8 cellular contexts compared by ENCODE assay signal in the genomic region with DNA sequence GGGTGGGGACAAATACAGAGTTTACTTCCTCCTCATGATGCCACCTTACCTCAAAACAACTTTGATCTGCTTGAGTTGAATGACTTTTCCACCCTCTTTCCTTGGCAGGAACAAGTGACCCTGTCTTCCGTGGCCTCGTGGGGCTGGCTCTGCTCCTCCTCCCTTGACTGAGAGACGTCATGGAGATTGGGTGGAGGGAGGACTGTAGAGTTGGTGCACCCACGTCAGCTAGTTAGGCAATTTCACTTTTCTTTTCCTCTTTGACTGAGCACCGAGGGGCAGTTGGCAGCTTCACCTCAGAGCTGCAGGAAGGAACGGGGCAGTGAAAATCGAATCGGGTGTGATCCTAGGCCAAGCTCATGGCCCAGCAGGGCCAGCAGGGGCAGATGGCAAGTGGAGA.
A peak's percentile ranks its signal among the peaks of the same experiment; 100 is the strongest.
DNase-seq lines count a peak whose midpoint lies in the region; ATAC-seq lines count a peak whose summit lies in the region.

A gene (plus strand): TSS at position 251 of the 400 bp plus-strand sequence. CDS start 109 bp downstream, at position 360.

- peak; percentile 77 for DNase-seq in activated CD4-positive, alpha-beta T cell treated with anti-CD3 and anti-CD28 coated beads, Interleukin-2, amount 50 U/mL, for 1 hour
- DNase-seq in globus pallidus (ENCODE audit: low spot score), result peak; percentile 45
- peak; percentile 65 to 77 (median 70) for DNase-seq in stimulated activated CD4-positive, alpha-beta T cell treated with anti-CD3 and anti-CD28 coated beads, TNF-alpha, amount 100 ng/mL, for 24 hours (ENCODE audit: low read depth in 3 of 3)
- DNase-seq in hepatic stellate cell (ENCODE audit: low spot score), result no peak
- no peak for DNase-seq in NCI-H187 treated with DMSO at 0.1 percent for 48 hours (lab: John Stamatoyannopoulos, UW)
- no peak for DNase-seq in AML-193 (lab: John Stamatoyannopoulos, UW)

- peak; percentile 75 for ATAC-seq in GM18873 (IDR thresholded peaks at IDR 0.05; ENCODE audit: low FRiP score, unreplicated experiment)
- ATAC-seq in HG03064 (IDR thresholded peaks at IDR 0.05; ENCODE audit: low read depth, unreplicated experiment), result peak; percentile 69

Comparison
In these comparisons a context has a peak if more than half of its experiments do, and no peak if none do; other contexts are left out.
1. DNase-seq: peak in activated CD4-positive, alpha-beta T cell treated with anti-CD3 and anti-CD28 coated beads, Interleukin-2, amount 50 U/mL, for 1 hour (single experiment), globus pallidus (single experiment) and stimulated activated CD4-positive, alpha-beta T cell treated with anti-CD3 and anti-CD28 coated beads, TNF-alpha, amount 100 ng/mL, for 24 hours (3 of 3); none in hepatic stellate cell (single experiment), NCI-H187 treated with DMSO at 0.1 percent for 48 hours (single experiment) and AML-193 (0 of 2).